In the genomic region with DNA sequence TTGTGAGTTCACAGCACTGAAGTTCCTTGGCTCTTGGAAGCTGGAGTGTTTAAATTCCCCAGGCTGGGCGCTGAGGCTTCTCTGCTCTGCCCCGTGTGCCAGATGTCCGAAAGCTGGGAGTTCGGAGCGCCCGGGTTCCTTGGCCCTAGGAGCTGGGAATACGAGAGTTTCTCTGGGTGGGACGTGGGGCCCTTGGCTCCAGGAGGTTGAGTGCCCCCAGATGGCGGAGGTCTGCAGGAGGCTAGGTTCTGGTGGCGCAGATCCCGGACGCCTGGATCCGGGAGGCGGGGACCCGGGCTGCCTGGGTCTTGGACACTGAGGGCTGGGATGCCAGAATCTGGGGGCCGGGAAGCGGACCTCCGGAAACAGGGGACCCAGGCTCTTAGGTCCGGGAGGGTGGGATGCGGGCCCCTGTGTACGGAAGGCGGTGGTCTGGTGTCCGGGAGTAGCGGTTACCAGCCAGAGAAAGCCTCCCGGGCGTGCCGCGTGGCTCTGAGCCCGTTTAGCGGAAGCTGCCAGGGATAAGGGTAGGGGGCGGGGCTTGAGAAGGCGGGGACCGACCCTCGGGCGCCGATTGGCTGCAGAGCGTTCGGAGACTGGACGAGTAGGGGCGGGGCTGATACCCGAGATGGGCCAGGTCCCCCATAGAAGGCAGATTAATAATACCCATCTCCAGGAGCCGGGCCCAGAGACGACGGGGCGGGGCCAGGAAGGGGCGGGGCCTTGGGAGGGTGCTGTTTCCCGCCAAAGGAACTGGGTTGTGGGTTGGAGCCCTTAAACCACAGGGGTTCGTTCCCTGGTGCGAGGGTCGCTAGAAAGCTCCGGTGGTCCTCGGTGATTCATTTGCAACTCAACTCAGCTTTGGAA, we compare ENCODE assay signal across 8 cellular contexts. TPM values are rescaled to one million over a fixed set of nuclear protein-coding genes. Genes with fewer than 3 reads are reported as not detected.
A peak's percentile ranks its signal among the peaks of the same experiment; 100 is the strongest.
DNase-seq lines count a peak whose midpoint lies in the region; ATAC-seq and TF ChIP-seq lines count a peak whose summit lies in the region.

A gene (minus strand): TSS at position 494 of the 867 bp plus-strand sequence. CDS start 629 bp downstream, outside the sequence.

- H3K27ac Mint-ChIP-seq in CD8-positive, alpha-beta memory T cell, result peak within 1 kb of the TSS; percentile 74 to 100 (median 96)
- peak within 1 kb of the TSS; percentile 97 to 98 for H3K27ac Mint-ChIP-seq in effector memory CD8-positive, alpha-beta T cell

- H3K36me3 Mint-ChIP-seq in CD8-positive, alpha-beta memory T cell, result peaks cover 0 to 10% (median 0%) of the 10 kb centered on the region in 3 donors
- H3K36me3 Mint-ChIP-seq in effector memory CD8-positive, alpha-beta T cell (ENCODE audit: insufficient read depth), result peaks cover 50% of the 10 kb centered on the region

- H2AFZ ChIP-seq in mesenchymal stem cell (ENCODE audit: low read depth, low read length), result no peak within 1 kb of the TSS

- POLR2A ChIA-PET in CD8-positive, alpha-beta memory T cell (lab: Charles Lee), result interaction anchor here (0.8 to 1.9 kb wide), 5 partner anchors 32 to 325 kb away, joined by 3 to 11 read pairs (median 5); a partner anchor contains a TSS

- peak; percentile 85 to 98 (median 97) for DNase-seq in CD8-positive, alpha-beta memory T cell
- peak; percentile 98 for DNase-seq in GM20000 (ENCODE audit: low spot score)
- DNase-seq in HUDEP-2 (lab: John Stamatoyannopoulos, UW; ENCODE audit: unreplicated experiment in 76 of 76), result peak; percentile 90 to 100 (median 100)
- DNase-seq in NOMO-1 treated with DMSO at 0.1 percent for 48 hours (lab: John Stamatoyannopoulos, UW; ENCODE audit: unreplicated experiment), result peak; percentile 96
- peak; percentile 100 for DNase-seq in activated CD8-positive, alpha-beta memory T cell treated with anti-CD3 and anti-CD28 coated beads for 24 hours
- DNase-seq in effector memory CD8-positive, alpha-beta T cell, result peak; percentile 94 to 97 (median 97)
- DNase-seq in mesenchymal stem cell, result peak; percentile 97
- DNase-seq in stimulated activated CD8-positive, alpha-beta memory T cell treated with anti-CD3 and anti-CD28 coated beads, Interleukin-12 subunit alpha, Interleukin-12 subunit beta, amount 100 ng/mL, for 24 hours (ENCODE audit: extremely low read depth), result peak; percentile 98

- peak within 1 kb of the TSS; percentile 17 to 62 for H2BK12ac ChIP-seq in mesenchymal stem cell (ENCODE audit: low read length in 2 of 2)

- no peak within 1 kb of the TSS for H2BK5ac ChIP-seq in mesenchymal stem cell (ENCODE audit: low read depth, low read length, poor library complexity, severe bottlenecking)

- H3K36me3 ChIP-seq in CD8-positive, alpha-beta memory T cell (ENCODE audit: insufficient read depth, low read length), result no peaks in the 10 kb centered on the region
- H3K36me3 ChIP-seq in mesenchymal stem cell (ENCODE audit: control insufficient read depth in 1 of 2, insufficient read depth in 2 of 2, low read depth in 1 of 2, low read length in 2 of 2), result peaks cover 6 to 8% of the 10 kb centered on the region in 2 experiments

- no peak for TF ChIP-seq CTCF in GM20000 (IDR thresholded peaks at IDR 0.05; ENCODE audit: extremely low read depth, missing control alignments)

- H2AK5ac ChIP-seq in mesenchymal stem cell (ENCODE audit: low read length, severe bottlenecking), result no peak within 1 kb of the TSS

- peak within 1 kb of the TSS; percentile 87 to 97 (median 92) for H3K4me3 Mint-ChIP-seq in CD8-positive, alpha-beta memory T cell
- H3K4me3 Mint-ChIP-seq in effector memory CD8-positive, alpha-beta T cell, result peak within 1 kb of the TSS; percentile 97 to 99

- no peaks in the 10 kb centered on the region for H3K27me3 ChIP-seq in CD8-positive, alpha-beta memory T cell (ENCODE audit: insufficient read depth, low read length, poor library complexity, severe bottlenecking)
- H3K27me3 ChIP-seq in mesenchymal stem cell (ENCODE audit: control insufficient read depth in 1 of 2, insufficient read depth in 1 of 2, low read length in 2 of 2), result no peaks in the 10 kb centered on the region

- H3K27ac ChIP-seq in CD8-positive, alpha-beta memory T cell (ENCODE audit: low read depth, low read length), result peak within 1 kb of the TSS; percentile 92
- peak within 1 kb of the TSS; percentile 71 for H3K27ac ChIP-seq in mesenchymal stem cell (ENCODE audit: low read length, poor library complexity, severe bottlenecking)

- H3K9me3 Mint-ChIP-seq in CD8-positive, alpha-beta memory T cell, result no peaks in the 10 kb centered on the region
- no peaks in the 10 kb centered on the region for H3K9me3 Mint-ChIP-seq in effector memory CD8-positive, alpha-beta T cell

- H3K79me1 ChIP-seq in mesenchymal stem cell (replicated peaks; ENCODE audit: low read length, poor library complexity, severe bottlenecking), result peaks cover 5% of the 10 kb centered on the region

- peak within 1 kb of the TSS; percentile 83 to 91 for H3K23ac ChIP-seq in mesenchymal stem cell (ENCODE audit: low read length in 2 of 2)

- peaks cover 53 to 62% (median 62%) of the 10 kb centered on the region in 3 donors for H3K4me1 Mint-ChIP-seq in CD8-positive, alpha-beta memory T cell
- H3K4me1 Mint-ChIP-seq in effector memory CD8-positive, alpha-beta T cell (ENCODE audit: low read depth in 2 of 2), result peaks cover 56 to 61% of the 10 kb centered on the region in 2 donors

- H3K18ac ChIP-seq in mesenchymal stem cell (ENCODE audit: low read depth in 1 of 2, low read length in 2 of 2), result peak within 1 kb of the TSS; percentile 81 to 96

- peak within 1 kb of the TSS; percentile 89 for H4K91ac ChIP-seq in mesenchymal stem cell (ENCODE audit: low read length)

- peak; percentile 78 for ATAC-seq in effector memory CD8-positive, alpha-beta T cell (replicated peaks)

- peak within 1 kb of the TSS; percentile 88 for H3K4me3 ChIP-seq in CD8-positive, alpha-beta memory T cell (ENCODE audit: low read length)
- peak within 1 kb of the TSS; percentile 83 to 97 for H3K4me3 ChIP-seq in mesenchymal stem cell (ENCODE audit: insufficient read depth in 1 of 2, low read depth in 1 of 2, low read length in 2 of 2)

- no peaks in the 10 kb centered on the region for H3K9me3 ChIP-seq in CD8-positive, alpha-beta memory T cell (ENCODE audit: low read length)
- no peaks in the 10 kb centered on the region for H3K9me3 ChIP-seq in mesenchymal stem cell (ENCODE audit: control insufficient read depth, low read length)

- WGBS in mesenchymal stem cell, result under 1% methylated on average over 43 of the region's 52 CpGs

- H3K4me1 ChIP-seq in CD8-positive, alpha-beta memory T cell (ENCODE audit: insufficient read depth, low read length), result peaks cover 55% of the 10 kb centered on the region
- peaks cover 38% of the 10 kb centered on the region for H3K4me1 ChIP-seq in mesenchymal stem cell (ENCODE audit: control insufficient read depth, insufficient read depth, low read depth, low read length)

- H3K9ac ChIP-seq in mesenchymal stem cell (ENCODE audit: low read length), result peak within 1 kb of the TSS; percentile 98

- H4K8ac ChIP-seq in mesenchymal stem cell (ENCODE audit: low read length), result peak within 1 kb of the TSS; percentile 53

- CTCF ChIA-PET in CD8-positive, alpha-beta memory T cell (lab: Charles Lee), result interaction anchor here (0.6 to 4.1 kb wide), 6 partner anchors 15 to 52 kb away, joined by 3 to 15 read pairs (median 8); no protein-coding TSS in a partner anchor

- peak within 1 kb of the TSS; percentile 95 for H3K4me2 ChIP-seq in mesenchymal stem cell (ENCODE audit: low read length, poor library complexity, severe bottlenecking)

- peak within 1 kb of the TSS; percentile 64 to 97 for H3K4ac ChIP-seq in mesenchymal stem cell (ENCODE audit: low read depth in 1 of 2, low read length in 2 of 2)

- peak within 1 kb of the TSS; percentile 78 for H2BK120ac ChIP-seq in mesenchymal stem cell (ENCODE audit: low read depth, low read length)

- H3K27me3 Mint-ChIP-seq in CD8-positive, alpha-beta memory T cell, result no peaks in the 10 kb centered on the region
- no peaks in the 10 kb centered on the region for H3K27me3 Mint-ChIP-seq in effector memory CD8-positive, alpha-beta T cell

- H2BK15ac ChIP-seq in mesenchymal stem cell (ENCODE audit: low read depth, poor library complexity, severe bottlenecking), result peak within 1 kb of the TSS; percentile 76

- H3K14ac ChIP-seq in mesenchymal stem cell (ENCODE audit: low read length in 2 of 2), result peak within 1 kb of the TSS in 1 of 2 experiments; percentile 98

RNA-seq across cellular contexts. Expression of the gene that starts here (rescaled TPM):
- total RNA-seq in CD8-positive, alpha-beta memory T cell, result 100 to 1,000 TPM; 377 to 380 TPM
- 19.1 TPM for polyA plus RNA-seq in CD8-positive, alpha-beta memory T cell
- 164 TPM for polyA plus RNA-seq in mesenchymal stem cell (2013, experiment 1 of 2)
- 163 TPM for polyA plus RNA-seq in mesenchymal stem cell (2013, experiment 2 of 2)

Comparison
In these comparisons a context has a peak if more than half of its experiments do, and no peak if none do; other contexts are left out.
1. Peak in every context shown above with its lines: DNase-seq, ATAC-seq, H3K4me3 ChIP-seq and H3K27ac ChIP-seq.